ENCODE assay signal across 11 cellular contexts in the genomic region with DNA sequence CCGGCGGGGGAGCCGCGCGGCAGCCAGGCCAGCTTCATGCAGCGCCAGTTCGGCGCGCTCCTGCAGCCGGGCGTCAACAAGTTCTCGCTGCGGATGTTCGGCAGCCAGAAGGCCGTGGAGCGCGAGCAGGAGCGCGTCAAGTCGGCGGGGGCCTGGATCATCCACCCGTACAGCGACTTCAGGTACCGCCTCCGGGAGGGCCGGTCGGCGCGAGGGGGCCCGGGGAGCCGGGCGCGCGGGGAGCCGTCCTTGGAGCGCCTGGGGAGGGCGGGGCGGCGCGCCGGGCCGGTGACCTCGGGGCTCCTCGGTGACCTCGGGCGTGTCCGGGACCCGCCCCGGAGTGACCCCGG. TPM values are rescaled to one million over a fixed set of nuclear protein-coding genes. Genes with fewer than 3 reads are reported as not detected.
A peak's percentile ranks its signal among the peaks of the same experiment; 100 is the strongest.
DNase-seq lines count a peak whose midpoint lies in the region; ATAC-seq and TF ChIP-seq lines count a peak whose summit lies in the region.
"Had no signal": no experiment of that assay in that cellular context is flagged by ENCODE, and none has a peak within 500 bp of the region (broad histone marks: within the 10 kb centered on the region; RNA-seq: fewer than 3 reads in every experiment).

No MANE protein-coding gene starts in this region.

- no peak for TF ChIP-seq EP300 in stomach (IDR thresholded peaks at IDR 0.05)

- DNase-seq in heart left ventricle (peak in 1 of 5 donors; percentile 59), Right ventricle myocardium inferior (ENCODE audit: missing footprints) (no peak), activated B cell treated with CpG ODN at 0.5 μM for 24 hours (no peak), erythroblast (lab: John Stamatoyannopoulos, UW) (peak; percentile 54 to 55), immature natural killer cell (no peak), stomach (no peak), DMS153 (lab: John Stamatoyannopoulos, UW) (no peak)
- DNase-seq: NCI-H524 treated with DMSO at 0.1 percent for 48 hours had no signal

- H3K4me1 Mint-ChIP-seq in activated B cell treated with CpG ODN at 0.5 μM for 24 hours (peaks cover 11% of the 10 kb centered on the region), immature natural killer cell (peaks cover 0 to 5% of the 10 kb centered on the region in 2 donors)

- H3K27ac ChIP-seq in heart left ventricle (no peak overlapping the region), thymus (ENCODE audit: low read depth) (no peak overlapping the region), stomach (no peak overlapping the region)
- H3K27ac ChIP-seq: left lung had no signal

- no peak for TF ChIP-seq POLR2A in heart left ventricle (IDR thresholded peaks at IDR 0.05)
- TF ChIP-seq POLR2A in erythroblast (IDR thresholded peaks at IDR 0.05; ENCODE audit: low read length): no peak
- no peak for TF ChIP-seq POLR2A in stomach (IDR thresholded peaks at IDR 0.05)

- peak overlapping the region in 9 of 12 donors; percentile 11 to 44 (median 28) for H3K4me3 ChIP-seq in heart left ventricle
- peak overlapping the region; percentile 45 for H3K4me3 ChIP-seq in thymus (ENCODE audit: low read length)
- H3K4me3 ChIP-seq in stomach: peak overlapping the region in 2 of 4 donors; percentile 22 to 26
- H3K4me3 ChIP-seq: left lung had no signal

- H3K27me3 ChIP-seq in heart left ventricle: peaks cover 15 to 51% (median 29%) of the 10 kb centered on the region in 9 donors
- H3K27me3 ChIP-seq in thymus (ENCODE audit: control insufficient read depth, insufficient read depth): peaks cover 58% of the 10 kb centered on the region
- H3K27me3 ChIP-seq in stomach: peaks cover 33 to 94% (median 49%) of the 10 kb centered on the region in 3 donors

- H3K9me3 Mint-ChIP-seq in activated B cell treated with CpG ODN at 0.5 μM for 24 hours (no peaks in the 10 kb centered on the region), immature natural killer cell (no peaks in the 10 kb centered on the region)

- no peak overlapping the region for H3K27ac Mint-ChIP-seq in activated B cell treated with CpG ODN at 0.5 μM for 24 hours
- H3K27ac Mint-ChIP-seq in immature natural killer cell: no peak overlapping the region
- H3K27ac Mint-ChIP-seq: activated naive CD8-positive, alpha-beta T cell had no signal

- H3K36me3 Mint-ChIP-seq in activated B cell treated with CpG ODN at 0.5 μM for 24 hours (ENCODE audit: low read depth) (no peaks in the 10 kb centered on the region), immature natural killer cell (no peaks in the 10 kb centered on the region)
- H3K36me3 Mint-ChIP-seq: activated naive CD8-positive, alpha-beta T cell had no signal

- TF ChIP-seq CTCF in heart left ventricle (IDR thresholded peaks at IDR 0.05): no peak
- no peak for TF ChIP-seq CTCF in activated B cell treated with CpG ODN at 0.5 μM for 24 hours (IDR thresholded peaks at IDR 0.05)
- TF ChIP-seq CTCF in stomach (IDR thresholded peaks at IDR 0.05): no peak

- H3K36me3 ChIP-seq in heart left ventricle (no peaks in the 10 kb centered on the region), thymus (ENCODE audit: control insufficient read depth, insufficient read depth) (no peaks in the 10 kb centered on the region), stomach (no peaks in the 10 kb centered on the region)
- H3K36me3 ChIP-seq: left lung had no signal

- intact Hi-C loops in heart left ventricle (cut with DNase I) (loop anchor here in 1 of 10 donors (10.0 kb wide), 1 partner anchor 64 kb away; no protein-coding TSS in a partner anchor), Right ventricle myocardium inferior (cut with DNase I) (no loop called here), activated B cell treated with CpG ODN at 0.5 μM for 24 hours (cut with micrococcal nuclease) (no loop called here), stomach (cut with DNase I; ENCODE audit: low total_unique reads) (no loop called here)

- POLR2A ChIA-PET in activated B cell treated with CpG ODN at 0.5 μM for 24 hours (lab: Charles Lee): no interaction called here

- peaks cover 0 to 29% (median 16%) of the 10 kb centered on the region in 12 donors for H3K4me1 ChIP-seq in heart left ventricle
- H3K4me1 ChIP-seq in thymus (ENCODE audit: control insufficient read depth, insufficient read depth, low read length): no peaks in the 10 kb centered on the region
- H3K4me1 ChIP-seq in stomach: peaks cover 13 to 35% (median 31%) of the 10 kb centered on the region in 4 donors

- H3K9me3 ChIP-seq in heart left ventricle (no peaks in the 10 kb centered on the region), thymus (ENCODE audit: control insufficient read depth) (no peaks in the 10 kb centered on the region), stomach (no peaks in the 10 kb centered on the region)
- H3K9me3 ChIP-seq: left lung had no signal

- CTCF ChIA-PET in activated B cell treated with CpG ODN at 0.5 μM for 24 hours (lab: Charles Lee): no interaction called here

- H3K27me3 Mint-ChIP-seq in activated B cell treated with CpG ODN at 0.5 μM for 24 hours (peaks cover 14% of the 10 kb centered on the region), immature natural killer cell (ENCODE audit: low read depth in 3 of 3) (peaks cover 2 to 16% (median 13%) of the 10 kb centered on the region in 3 donors)
- H3K27me3 Mint-ChIP-seq: activated naive CD8-positive, alpha-beta T cell had no signal

- ATAC-seq in heart left ventricle (no peak), Right ventricle myocardium inferior (no peak), activated B cell treated with CpG ODN at 0.5 μM for 24 hours (ENCODE audit: low read depth) (peak; percentile 22)
- ATAC-seq: left lung had no signal

- WGBS in heart left ventricle, 4 donors: 1 to 3% (median 2%) methylated on average over 37 to 50 of the region's 50 CpGs; no CpG with 5 or more reads in 1 of the 4 donors
- WGBS in thymus: 3% methylated on average over 50 of the region's 50 CpGs
- 0 to 1% (median 1%) methylated on average over 4 to 50 of the region's 50 CpGs; no CpG with 5 or more reads in 1 of the 5 donors for WGBS in stomach, 5 donors

- H3K4me3 Mint-ChIP-seq in activated B cell treated with CpG ODN at 0.5 μM for 24 hours (no peak overlapping the region), immature natural killer cell (peak overlapping the region in 2 of 5 donors; percentile 55 to 56)
- H3K4me3 Mint-ChIP-seq: activated naive CD8-positive, alpha-beta T cell had no signal

RNA-seq across cellular contexts. Expression of a gene that starts 0.7 kb away (rescaled TPM):
- total RNA-seq in heart left ventricle (10 to 100 TPM in 7 of 9 donors, 1 to 10 TPM in 2; 4.1 to 27.4 (median 15.4) TPM), Right ventricle myocardium inferior (4.5 TPM), activated B cell treated with CpG ODN at 0.5 μM for 24 hours (0.13 and 0.17 TPM in 2 replicates), stomach (under 1 TPM in 1 of 5 donors, not detected in 4; 0.18 TPM)
- polyA plus RNA-seq in heart left ventricle (10 to 100 TPM in 1 of 2 donors, 1 to 10 TPM in 1; 4.8 to 22.4 TPM), thymus (0.46 TPM), immature natural killer cell (not detected), stomach (under 1 TPM in 2 of 3 donors, not detected in 1; 0.10 to 0.15 TPM)

RNA-seq across cellular contexts. Expression of a gene that starts 18.0 kb away (rescaled TPM):
- total RNA-seq in heart left ventricle (1,000 to 10,000 TPM; 1,160 to 2,590 (median 1,462) TPM), Right ventricle myocardium inferior (1,651 TPM), activated B cell treated with CpG ODN at 0.5 μM for 24 hours (150 and 152 TPM in 2 replicates), stomach (1,000 to 10,000 TPM in 1 of 5 donors, 100 to 1,000 TPM in 4; 184 to 1,029 (median 269) TPM)
- polyA plus RNA-seq in heart left ventricle (1,000 to 10,000 TPM in 1 of 2 donors, 100 to 1,000 TPM in 1; 727 to 2,989 TPM), thymus (155 TPM), immature natural killer cell (100 to 1,000 TPM; 513 to 682 (median 576) TPM), stomach (100 to 1,000 TPM; 193 to 524 (median 393) TPM)

RNA-seq across cellular contexts. Expression of a gene that starts 43.0 kb away (rescaled TPM):
- 10 to 100 TPM; 32.0 to 78.0 (median 41.5) TPM for total RNA-seq in heart left ventricle
- 10 to 100 TPM; 38.8 to 75.2 TPM for polyA plus RNA-seq in heart left ventricle
- 51.2 TPM for total RNA-seq in Right ventricle myocardium inferior
- 54.7 and 58.2 TPM in 2 replicates for total RNA-seq in activated B cell treated with CpG ODN at 0.5 μM for 24 hours
- polyA plus RNA-seq in thymus: 130 TPM
- polyA plus RNA-seq in immature natural killer cell: 10 to 100 TPM; 26.6 to 38.1 (median 37.5) TPM
- 100 to 1,000 TPM in 1 of 5 donors, 10 to 100 TPM in 4; 18.5 to 196 (median 57.8) TPM for total RNA-seq in stomach
- 100 to 1,000 TPM in 1 of 3 donors, 10 to 100 TPM in 2; 73.5 to 103 (median 89.4) TPM for polyA plus RNA-seq in stomach

RNA-seq across cellular contexts. Expression of a gene that starts 46.5 kb away (rescaled TPM):
- 1 to 10 TPM in 2 of 9 donors, under 1 TPM in 2, not detected in 5; 0.40 to 3.0 (median 0.87) TPM for total RNA-seq in heart left ventricle
- under 1 TPM; 0.12 to 0.34 TPM for polyA plus RNA-seq in heart left ventricle
- total RNA-seq in Right ventricle myocardium inferior: not detected
- 0.22 TPM in 1 of 2 replicates, not detected in the other for total RNA-seq in activated B cell treated with CpG ODN at 0.5 μM for 24 hours
- 28.0 TPM for polyA plus RNA-seq in thymus
- 100 to 1,000 TPM; 584 to 982 (median 652) TPM for polyA plus RNA-seq in immature natural killer cell
- 1 to 10 TPM in 1 of 5 donors, under 1 TPM in 1, not detected in 3; 0.55 to 5.4 TPM for total RNA-seq in stomach
- polyA plus RNA-seq in stomach: 1 to 10 TPM in 1 of 3 donors, under 1 TPM in 2; 0.37 to 6.6 (median 0.93) TPM

RNA-seq across cellular contexts. Expression of a gene that starts 49.3 kb away (rescaled TPM):
- total RNA-seq in heart left ventricle: under 1 TPM in 3 of 9 donors, not detected in 6; 0.16 to 0.36 (median 0.20) TPM
- under 1 TPM; 0.07 to 0.11 TPM for polyA plus RNA-seq in heart left ventricle
- not detected for total RNA-seq in Right ventricle myocardium inferior
- total RNA-seq in activated B cell treated with CpG ODN at 0.5 μM for 24 hours: 0.64 and 0.73 TPM in 2 replicates
- 0.25 TPM for polyA plus RNA-seq in thymus
- under 1 TPM in 1 of 3 donors, not detected in 2; 0.54 TPM for polyA plus RNA-seq in immature natural killer cell
- total RNA-seq in stomach: under 1 TPM in 1 of 5 donors, not detected in 4; 0.45 TPM
- polyA plus RNA-seq in stomach: under 1 TPM; 0.37 to 0.76 (median 0.48) TPM

Comparison
In these comparisons a context has a peak if more than half of its experiments do, and no peak if none do; other contexts are left out.
1. DNase-seq: peak in erythroblast (2 of 2); none in Right ventricle myocardium inferior (single experiment), activated B cell treated with CpG ODN at 0.5 μM for 24 hours (single experiment), immature natural killer cell (0 of 3), stomach (single experiment) and DMS153 (single experiment).